9 cellular contexts compared by ENCODE assay signal in genomic region chr11:64253043-64253442, GRCh38. TPM values are rescaled to one million over a fixed set of nuclear protein-coding genes. Genes with fewer than 3 reads are reported as not detected.
A peak's percentile ranks its signal among the peaks of the same experiment; 100 is the strongest.
DNase-seq lines count a peak whose midpoint lies in the region; ATAC-seq and TF ChIP-seq lines count a peak whose summit lies in the region.
"Had no signal": no experiment of that assay in that cellular context is flagged by ENCODE, and none has a peak within 500 bp of the region (broad histone marks: within the 10 kb centered on the region; RNA-seq: fewer than 3 reads in every experiment).

No MANE protein-coding gene starts in this region.

- CTCF ChIA-PET in activated CD4-positive, alpha-beta memory T cell treated with anti-CD3 and anti-CD28 coated beads, Interleukin-2, amount 10 ng/mL, durations not matched to agents 7 days and 5 days (lab: Charles Lee), result interaction anchor here (1.6 to 4.7 kb wide), 2 partner anchors 16 to 48 kb away, joined by 9 to 34 read pairs; partner anchors contain the start of gene FERMT3
- CTCF ChIA-PET in activated CD4-positive, alpha-beta memory T cell treated with anti-CD3 and anti-CD28 coated beads for 36 hours (lab: Charles Lee), result interaction anchor here (0.7 to 3.8 kb wide), 3 partner anchors 16 to 51 kb away, joined by 3 to 29 read pairs (median 3); partner anchors contain the start of gene CATSPERZ

- DNase-seq in activated CD4-positive, alpha-beta memory T cell treated with anti-CD3 and anti-CD28 coated beads, Interleukin-2, amount 10 ng/mL, durations not matched to agents 7 days and 5 days, result no peak
- DNase-seq in activated CD4-positive, alpha-beta memory T cell treated with anti-CD3 and anti-CD28 coated beads for 36 hours, result no peak
- DNase-seq in glutamatergic neuron, result no peak
- no peak for DNase-seq in stimulated activated naive B cell treated with anti-CD40 and anti-IgM and Interleukin-4, amounts not matched to agents 10 μg/mL and 1 μg/mL and 100 μg/mL, for 72 hours
- DNase-seq in foreskin keratinocyte, result no peak
- DNase-seq: occipital lobe had no signal

- peak overlapping the region; percentile 30 for H3K4me3 Mint-ChIP-seq in activated CD4-positive, alpha-beta memory T cell treated with anti-CD3 and anti-CD28 coated beads, Interleukin-2, amount 10 ng/mL, durations not matched to agents 7 days and 5 days
- no peak overlapping the region for H3K4me3 Mint-ChIP-seq in activated CD4-positive, alpha-beta memory T cell treated with anti-CD3 and anti-CD28 coated beads for 36 hours
- peak overlapping the region; percentile 42 for H3K4me3 Mint-ChIP-seq in glutamatergic neuron (ENCODE audit: unreplicated experiment)
- no peak overlapping the region for H3K4me3 Mint-ChIP-seq in stimulated activated naive B cell treated with anti-CD40 and anti-IgM and Interleukin-4, amounts not matched to agents 10 μg/mL and 1 μg/mL and 100 μg/mL, for 72 hours

- H3K36me3 Mint-ChIP-seq in activated CD4-positive, alpha-beta memory T cell treated with anti-CD3 and anti-CD28 coated beads, Interleukin-2, amount 10 ng/mL, durations not matched to agents 7 days and 5 days (ENCODE audit: low read depth), result peaks cover 5% of the 10 kb centered on the region
- H3K36me3 Mint-ChIP-seq in activated CD4-positive, alpha-beta memory T cell treated with anti-CD3 and anti-CD28 coated beads for 36 hours, result peaks cover 3% of the 10 kb centered on the region
- H3K36me3 Mint-ChIP-seq in glutamatergic neuron (ENCODE audit: unreplicated experiment), result no peaks in the 10 kb centered on the region
- peaks cover 11 to 17% of the 10 kb centered on the region in 2 donors for H3K36me3 Mint-ChIP-seq in stimulated activated naive B cell treated with anti-CD40 and anti-IgM and Interleukin-4, amounts not matched to agents 10 μg/mL and 1 μg/mL and 100 μg/mL, for 72 hours

- TF ChIP-seq CTCF in WI38 (IDR thresholded peaks at IDR 0.05; ENCODE audit: low read depth, low read length) (no peak), glutamatergic neuron (IDR thresholded peaks at IDR 0.05; ENCODE audit: partially characterized antibody, unreplicated experiment) (no peak), foreskin keratinocyte (conservative IDR thresholded peaks at IDR 0.05) (no peak)

- H3K4me1 Mint-ChIP-seq in activated CD4-positive, alpha-beta memory T cell treated with anti-CD3 and anti-CD28 coated beads, Interleukin-2, amount 10 ng/mL, durations not matched to agents 7 days and 5 days, result peaks cover 25% of the 10 kb centered on the region
- peaks cover 15% of the 10 kb centered on the region for H3K4me1 Mint-ChIP-seq in activated CD4-positive, alpha-beta memory T cell treated with anti-CD3 and anti-CD28 coated beads for 36 hours (ENCODE audit: low read depth)
- H3K4me1 Mint-ChIP-seq in glutamatergic neuron (ENCODE audit: low read depth, unreplicated experiment), result peaks cover 8% of the 10 kb centered on the region
- H3K4me1 Mint-ChIP-seq in stimulated activated naive B cell treated with anti-CD40 and anti-IgM and Interleukin-4, amounts not matched to agents 10 μg/mL and 1 μg/mL and 100 μg/mL, for 72 hours, result peaks cover 16 to 41% of the 10 kb centered on the region in 2 donors

- H3K27ac Mint-ChIP-seq in activated CD4-positive, alpha-beta memory T cell treated with anti-CD3 and anti-CD28 coated beads, Interleukin-2, amount 10 ng/mL, durations not matched to agents 7 days and 5 days, result no peak overlapping the region
- no peak overlapping the region for H3K27ac Mint-ChIP-seq in activated CD4-positive, alpha-beta memory T cell treated with anti-CD3 and anti-CD28 coated beads for 36 hours
- no peak overlapping the region for H3K27ac Mint-ChIP-seq in glutamatergic neuron (ENCODE audit: unreplicated experiment)
- H3K27ac Mint-ChIP-seq in stimulated activated naive B cell treated with anti-CD40 and anti-IgM and Interleukin-4, amounts not matched to agents 10 μg/mL and 1 μg/mL and 100 μg/mL, for 72 hours, result peak overlapping the region; percentile 14

- H3K27me3 Mint-ChIP-seq in activated CD4-positive, alpha-beta memory T cell treated with anti-CD3 and anti-CD28 coated beads, Interleukin-2, amount 10 ng/mL, durations not matched to agents 7 days and 5 days, result peaks cover 3% of the 10 kb centered on the region
- H3K27me3 Mint-ChIP-seq in activated CD4-positive, alpha-beta memory T cell treated with anti-CD3 and anti-CD28 coated beads for 36 hours, result no peaks in the 10 kb centered on the region
- peaks cover 11% of the 10 kb centered on the region for H3K27me3 Mint-ChIP-seq in glutamatergic neuron (ENCODE audit: unreplicated experiment)
- no peaks in the 10 kb centered on the region for H3K27me3 Mint-ChIP-seq in stimulated activated naive B cell treated with anti-CD40 and anti-IgM and Interleukin-4, amounts not matched to agents 10 μg/mL and 1 μg/mL and 100 μg/mL, for 72 hours

- POLR2A ChIA-PET in activated CD4-positive, alpha-beta memory T cell treated with anti-CD3 and anti-CD28 coated beads, Interleukin-2, amount 10 ng/mL, durations not matched to agents 7 days and 5 days (lab: Charles Lee), result interaction anchor here (0.7 to 11.2 kb wide), 6 partner anchors 12 to 67 kb away, joined by 4 to 131 read pairs (median 8); partner anchors contain the start of genes FERMT3, PRDX5 and STIP1
- POLR2A ChIA-PET in activated CD4-positive, alpha-beta memory T cell treated with anti-CD3 and anti-CD28 coated beads for 36 hours (lab: Charles Lee), result interaction anchor here (1.3 to 1.5 kb wide), 2 partner anchors 15 to 19 kb away, joined by 3 to 8 read pairs; no protein-coding TSS in a partner anchor

- ATAC-seq in stimulated activated naive B cell treated with anti-CD40 and anti-IgM and Interleukin-4, amounts not matched to agents 10 μg/mL and 1 μg/mL and 100 μg/mL, for 72 hours (replicated peaks), result no peak
- ATAC-seq in GM21528 (IDR thresholded peaks at IDR 0.05; ENCODE audit: low FRiP score, unreplicated experiment) (no peak), foreskin keratinocyte (no peak), HG03520 (IDR thresholded peaks at IDR 0.05; ENCODE audit: unreplicated experiment) (no peak)

- no peaks in the 10 kb centered on the region for H3K4me1 ChIP-seq in foreskin keratinocyte

- peak overlapping the region; percentile 87 for H3K4me3 ChIP-seq in WI38 (ENCODE audit: low read depth, low read length)

- no peaks in the 10 kb centered on the region for H3K27me3 ChIP-seq in foreskin keratinocyte

- no peaks in the 10 kb centered on the region for H3K9me3 Mint-ChIP-seq in activated CD4-positive, alpha-beta memory T cell treated with anti-CD3 and anti-CD28 coated beads, Interleukin-2, amount 10 ng/mL, durations not matched to agents 7 days and 5 days
- no peaks in the 10 kb centered on the region for H3K9me3 Mint-ChIP-seq in activated CD4-positive, alpha-beta memory T cell treated with anti-CD3 and anti-CD28 coated beads for 36 hours
- peaks cover 5% of the 10 kb centered on the region for H3K9me3 Mint-ChIP-seq in glutamatergic neuron (ENCODE audit: unreplicated experiment)
- H3K9me3 Mint-ChIP-seq in stimulated activated naive B cell treated with anti-CD40 and anti-IgM and Interleukin-4, amounts not matched to agents 10 μg/mL and 1 μg/mL and 100 μg/mL, for 72 hours, result no peaks in the 10 kb centered on the region

- no peak overlapping the region for H3K27ac ChIP-seq in foreskin keratinocyte

- intact Hi-C loops in activated CD4-positive, alpha-beta memory T cell treated with anti-CD3 and anti-CD28 coated beads for 36 hours (cut with micrococcal nuclease), result no loop called here

RNA-seq across cellular contexts. Expression of gene PLCB3, which starts 1.7 kb away (rescaled TPM):
- total RNA-seq in activated CD4-positive, alpha-beta memory T cell treated with anti-CD3 and anti-CD28 coated beads, Interleukin-2, amount 10 ng/mL, durations not matched to agents 7 days and 5 days, result 10 to 100 TPM; 12.5 to 14.0 TPM
- total RNA-seq in activated CD4-positive, alpha-beta memory T cell treated with anti-CD3 and anti-CD28 coated beads for 36 hours, result 10 to 100 TPM; 10.4 to 12.3 TPM
- total RNA-seq in glutamatergic neuron (ENCODE audit: unreplicated experiment), result 36.2 TPM
- total RNA-seq in foreskin keratinocyte, result 66.4 and 79.6 TPM in 2 replicates
- polyA plus RNA-seq in foreskin keratinocyte, result 37.1 and 40.6 TPM in 2 replicates

RNA-seq across cellular contexts. Expression of gene PPP1R14B, which starts 6.3 kb away (rescaled TPM):
- total RNA-seq in activated CD4-positive, alpha-beta memory T cell treated with anti-CD3 and anti-CD28 coated beads, Interleukin-2, amount 10 ng/mL, durations not matched to agents 7 days and 5 days, result 100 to 1,000 TPM in 1 of 2 experiments, 10 to 100 TPM in 1; 96.9 to 105 TPM
- total RNA-seq in activated CD4-positive, alpha-beta memory T cell treated with anti-CD3 and anti-CD28 coated beads for 36 hours, result 100 to 1,000 TPM; 238 to 242 TPM
- total RNA-seq in glutamatergic neuron (ENCODE audit: unreplicated experiment) (348 TPM), foreskin keratinocyte (591 and 629 TPM in 2 replicates)
- 706 and 722 TPM in 2 replicates for polyA plus RNA-seq in foreskin keratinocyte

RNA-seq across cellular contexts. Expression of gene FKBP2, which starts 12.1 kb away (rescaled TPM):
- total RNA-seq in activated CD4-positive, alpha-beta memory T cell treated with anti-CD3 and anti-CD28 coated beads, Interleukin-2, amount 10 ng/mL, durations not matched to agents 7 days and 5 days, result 10 to 100 TPM; 26.4 to 27.9 TPM
- total RNA-seq in activated CD4-positive, alpha-beta memory T cell treated with anti-CD3 and anti-CD28 coated beads for 36 hours, result 10 to 100 TPM; 28.7 to 34.9 TPM
- 31.4 TPM for total RNA-seq in glutamatergic neuron (ENCODE audit: unreplicated experiment)
- 79.5 and 84.0 TPM in 2 replicates for total RNA-seq in foreskin keratinocyte
- polyA plus RNA-seq in foreskin keratinocyte, result 145 and 159 TPM in 2 replicates

RNA-seq across cellular contexts. Expression of gene VEGFB, which starts 18.7 kb away (rescaled TPM):
- 10 to 100 TPM; 49.1 to 58.5 TPM for total RNA-seq in activated CD4-positive, alpha-beta memory T cell treated with anti-CD3 and anti-CD28 coated beads, Interleukin-2, amount 10 ng/mL, durations not matched to agents 7 days and 5 days
- total RNA-seq in activated CD4-positive, alpha-beta memory T cell treated with anti-CD3 and anti-CD28 coated beads for 36 hours, result 10 to 100 TPM; 78.9 to 82.1 TPM
- total RNA-seq in glutamatergic neuron (ENCODE audit: unreplicated experiment), result 12.3 TPM
- 38.3 and 41.3 TPM in 2 replicates for total RNA-seq in foreskin keratinocyte
- polyA plus RNA-seq in foreskin keratinocyte, result 70.0 and 70.9 TPM in 2 replicates

RNA-seq across cellular contexts. Expression of gene DNAJC4, which starts 22.7 kb away (rescaled TPM):
- 10 to 100 TPM; 40.8 to 42.0 TPM for total RNA-seq in activated CD4-positive, alpha-beta memory T cell treated with anti-CD3 and anti-CD28 coated beads, Interleukin-2, amount 10 ng/mL, durations not matched to agents 7 days and 5 days
- total RNA-seq in activated CD4-positive, alpha-beta memory T cell treated with anti-CD3 and anti-CD28 coated beads for 36 hours, result 10 to 100 TPM; 22.5 to 26.2 TPM
- total RNA-seq in glutamatergic neuron (ENCODE audit: unreplicated experiment), result 30.5 TPM
- total RNA-seq in foreskin keratinocyte, result 12.7 and 14.1 TPM in 2 replicates
- polyA plus RNA-seq in foreskin keratinocyte, result 23.0 and 25.9 TPM in 2 replicates

Comparison
In these comparisons a context has a peak if more than half of its experiments do, and no peak if none do; other contexts are left out.
1. H3K4me3 Mint-ChIP-seq: peak in activated CD4-positive, alpha-beta memory T cell treated with anti-CD3 and anti-CD28 coated beads, Interleukin-2, amount 10 ng/mL, durations not matched to agents 7 days and 5 days (single experiment) and glutamatergic neuron (single experiment); none in activated CD4-positive, alpha-beta memory T cell treated with anti-CD3 and anti-CD28 coated beads for 36 hours (single experiment) and stimulated activated naive B cell treated with anti-CD40 and anti-IgM and Interleukin-4, amounts not matched to agents 10 μg/mL and 1 μg/mL and 100 μg/mL, for 72 hours (0 of 2).